21 cellular contexts compared by ENCODE assay signal in genomic region chr11:20522536-20522935, GRCh38.
DNase-seq lines count a peak whose midpoint lies in the region; ATAC-seq and TF ChIP-seq lines count a peak whose summit lies in the region.
"Had no signal": no experiment of that assay in that cellular context is flagged by ENCODE, and none has a peak within 500 bp of the region (broad histone marks: within the 10 kb centered on the region; RNA-seq: fewer than 3 reads in every experiment).

No MANE protein-coding gene starts in this region.

- H3K4me2 ChIP-seq in PC-3 (ENCODE audit: low read length): no peak overlapping the region

- peaks cover 9% of the 10 kb centered on the region for H3K27me3 Mint-ChIP-seq in activated naive CD8-positive, alpha-beta T cell treated with anti-CD3 and anti-CD28 coated beads for 36 hours
- H3K27me3 Mint-ChIP-seq: IgD-negative memory B cell had no signal

- no peaks in the 10 kb centered on the region for H3K4me1 Mint-ChIP-seq in activated naive CD8-positive, alpha-beta T cell treated with anti-CD3 and anti-CD28 coated beads for 36 hours
- H3K4me1 Mint-ChIP-seq: CD4-positive, CD25-positive, alpha-beta regulatory T cell; IgD-negative memory B cell had no signal

- H3K9me2 ChIP-seq in PC-3 (replicated peaks; ENCODE audit: low read length): no peaks in the 10 kb centered on the region

- TF ChIP-seq CTCF in A673 (conservative IDR thresholded peaks at IDR 0.05; ENCODE audit: low read depth, low read length) (no peak), WERI-Rb-1 (IDR thresholded peaks at IDR 0.05; ENCODE audit: low read depth, low read length) (no peak), PC-3 (conservative IDR thresholded peaks at IDR 0.05; ENCODE audit: low read depth, low read length) (no peak)

- no peak overlapping the region for H3K27ac ChIP-seq in A673 (ENCODE audit: low read depth, low read length, poor library complexity, severe bottlenecking)
- peak overlapping the region; percentile 54 for H3K27ac ChIP-seq in HUES48 (ENCODE audit: low read depth, low read length)
- peak overlapping the region; percentile 47 for H3K27ac ChIP-seq in WERI-Rb-1
- H3K27ac ChIP-seq in PC-3 (ENCODE audit: low read length): no peak overlapping the region

- H3K27me3 ChIP-seq in A673 (replicated peaks; ENCODE audit: insufficient read depth, low read depth, low read length, poor library complexity) (no peaks in the 10 kb centered on the region), HUES48 (ENCODE audit: control insufficient read depth, insufficient read depth, low read length) (peaks cover 15% of the 10 kb centered on the region), WERI-Rb-1 (ENCODE audit: insufficient read depth, low read depth, severe bottlenecking) (no peaks in the 10 kb centered on the region), PC-3 (ENCODE audit: low read length) (no peaks in the 10 kb centered on the region)
- H3K27me3 ChIP-seq: BE2C, MG63 had no signal

- intact Hi-C loops in A673 (cut with micrococcal nuclease; ENCODE audit: unreplicated experiment): no loop called here
- intact Hi-C loops in PC-3 (cut with micrococcal nuclease): no loop called here

- peak; percentile 4 for DNase-seq in A673 (ENCODE audit: low spot score)
- DNase-seq in WERI-Rb-1: peak; percentile 16
- DNase-seq in iPS-NIHi11 (ENCODE audit: low spot score): peak; percentile 58
- DNase-seq in PC-3: no peak
- DNase-seq in stimulated activated CD4-positive, alpha-beta T cell treated with anti-CD3 and anti-CD28 coated beads, Interleukin-4, amount 100 ng/mL, for 1 hour: no peak
- no peak for DNase-seq in NCI-H1930 (lab: John Stamatoyannopoulos, UW)
- DNase-seq in activated naive CD8-positive, alpha-beta T cell treated with anti-CD3 and anti-CD28 coated beads for 36 hours: no peak
- DNase-seq: BE2C; CD4-positive, CD25-positive, alpha-beta regulatory T cell; HFFc6; Kasumi-1; MG63; NCI-H1092; NCI-H187; NCI-H2227 treated with DMSO at 0.1 percent for 48 hours; NCI-H524; SW 1271 had no signal

- no peaks in the 10 kb centered on the region for H3K36me3 Mint-ChIP-seq in activated naive CD8-positive, alpha-beta T cell treated with anti-CD3 and anti-CD28 coated beads for 36 hours

- BruUV-seq in A673 (replicated peaks; lab: Mats Ljungman, UMichigan) (no TSS peak), PC-3 (replicated peaks; lab: Mats Ljungman, UMichigan) (no TSS peak)

- H3K4me3 ChIP-seq in A673 (ENCODE audit: low read depth, low read length, poor library complexity, severe bottlenecking) (no peak overlapping the region), HUES48 (ENCODE audit: low read depth, low read length) (no peak overlapping the region), WERI-Rb-1 (ENCODE audit: low read depth, low read length) (no peak overlapping the region), PC-3 (ENCODE audit: low read length) (no peak overlapping the region)
- H3K4me3 ChIP-seq: GM12878, MG63 had no signal

- no peaks in the 10 kb centered on the region for H4K20me1 ChIP-seq in PC-3 (ENCODE audit: low read length)

- POLR2A ChIA-PET in A673 (lab: Charles Lee; ENCODE audit: low non-redundant PET): no interaction called here
- POLR2A ChIA-PET in PC-3 (lab: Charles Lee; ENCODE audit: unreplicated experiment): interaction anchor here (0.7 kb wide), 1 partner anchor 44 kb away, joined by 5 read pairs; no protein-coding TSS in a partner anchor

- no peaks in the 10 kb centered on the region for H3F3A ChIP-seq in PC-3 (ENCODE audit: low read length, unreplicated experiment)

- H3K36me3 ChIP-seq in A673 (ENCODE audit: insufficient read depth, low read length, poor library complexity, severe bottlenecking): no peaks in the 10 kb centered on the region
- no peaks in the 10 kb centered on the region for H3K36me3 ChIP-seq in HUES48 (ENCODE audit: control insufficient read depth, insufficient read depth, low read length)
- H3K36me3 ChIP-seq in WERI-Rb-1: no peaks in the 10 kb centered on the region
- no peaks in the 10 kb centered on the region for H3K36me3 ChIP-seq in PC-3 (ENCODE audit: low read depth, low read length)
- H3K36me3 ChIP-seq: BE2C, MG63 had no signal

- CTCF ChIA-PET in A673 (lab: Charles Lee) (no interaction called here), PC-3 (lab: Charles Lee) (no interaction called here)

- H3K27ac Mint-ChIP-seq in activated naive CD8-positive, alpha-beta T cell treated with anti-CD3 and anti-CD28 coated beads for 36 hours: no peak overlapping the region
- H3K27ac Mint-ChIP-seq: CD4-positive, CD25-positive, alpha-beta regulatory T cell; HFFc6; IgD-negative memory B cell had no signal

- H3K4me3 Mint-ChIP-seq in activated naive CD8-positive, alpha-beta T cell treated with anti-CD3 and anti-CD28 coated beads for 36 hours: no peak overlapping the region
- H3K4me3 Mint-ChIP-seq: CD4-positive, CD25-positive, alpha-beta regulatory T cell; HFFc6; IgD-negative memory B cell had no signal

- no peaks in the 10 kb centered on the region for H3K79me2 ChIP-seq in PC-3 (ENCODE audit: low read length)

- no peak for ATAC-seq in PC-3
- ATAC-seq: GM12878, Right ventricle myocardium inferior had no signal

- H3K4me1 ChIP-seq in A673 (ENCODE audit: insufficient read depth, low read length, poor library complexity, severe bottlenecking) (no peaks in the 10 kb centered on the region), HUES48 (ENCODE audit: control insufficient read depth, insufficient read depth, low read length) (peaks cover 19% of the 10 kb centered on the region), PC-3 (ENCODE audit: insufficient read depth, low read length) (no peaks in the 10 kb centered on the region)
- H3K4me1 ChIP-seq: BE2C had no signal

- H2AFZ ChIP-seq in PC-3 (ENCODE audit: low read length): no peak overlapping the region

- H3K9ac ChIP-seq in HUES48 (ENCODE audit: low read depth, low read length): no peak overlapping the region
- no peak overlapping the region for H3K9ac ChIP-seq in PC-3 (ENCODE audit: low read length)

- H3K9me3 ChIP-seq in A673 (ENCODE audit: low read depth, low read length, poor library complexity, severe bottlenecking) (no peaks in the 10 kb centered on the region), HUES48 (ENCODE audit: control insufficient read depth, insufficient read depth, low read length) (no peaks in the 10 kb centered on the region), WERI-Rb-1 (ENCODE audit: severe bottlenecking) (no peaks in the 10 kb centered on the region), PC-3 (ENCODE audit: low read length) (no peaks in the 10 kb centered on the region)
- H3K9me3 ChIP-seq: BE2C, MG63 had no signal

- H3K9me3 Mint-ChIP-seq in activated naive CD8-positive, alpha-beta T cell treated with anti-CD3 and anti-CD28 coated beads for 36 hours: no peaks in the 10 kb centered on the region
- H3K9me3 Mint-ChIP-seq: CD4-positive, CD25-positive, alpha-beta regulatory T cell; HFFc6; IgD-negative memory B cell had no signal

Comparison
In these comparisons a context has a peak if more than half of its experiments do, and no peak if none do; other contexts are left out.
1. DNase-seq: peak in A673 (single experiment), WERI-Rb-1 (single experiment) and iPS-NIHi11 (single experiment); none in PC-3 (single experiment), stimulated activated CD4-positive, alpha-beta T cell treated with anti-CD3 and anti-CD28 coated beads, Interleukin-4, amount 100 ng/mL, for 1 hour (single experiment), NCI-H1930 (0 of 2) and activated naive CD8-positive, alpha-beta T cell treated with anti-CD3 and anti-CD28 coated beads for 36 hours (single experiment).
2. H3K27ac ChIP-seq: peak in HUES48 (single experiment) and WERI-Rb-1 (single experiment); none in A673 (single experiment) and PC-3 (single experiment).